Comparison of ENCODE assay signal across 8 cellular contexts in genomic region chr10:73253226-73253557, GRCh38. TPM values are rescaled to one million over a fixed set of nuclear protein-coding genes. Genes with fewer than 3 reads are reported as not detected.
A peak's percentile ranks its signal among the peaks of the same experiment; 100 is the strongest.
DNase-seq lines count a peak whose midpoint lies in the region; ATAC-seq and TF ChIP-seq lines count a peak whose summit lies in the region.

No MANE protein-coding gene starts in this region.

- H3K27ac Mint-ChIP-seq in CD8-positive, alpha-beta T cell = peak overlapping the region; percentile 96
- peak overlapping the region; percentile 98 for H3K27ac Mint-ChIP-seq in activated CD4-positive, alpha-beta memory T cell treated with anti-CD3 and anti-CD28 coated beads for 36 hours
- peak overlapping the region; percentile 98 for H3K27ac Mint-ChIP-seq in stimulated activated naive B cell treated with anti-CD40 and anti-IgM and Interleukin-4, amounts not matched to agents 10 μg/mL and 1 μg/mL and 100 μg/mL, for 72 hours

- no peaks in the 10 kb centered on the region for H3K27me3 ChIP-seq in CD8-positive, alpha-beta T cell (ENCODE audit: insufficient read depth, low read length)

- ATAC-seq in CD8-positive, alpha-beta T cell = peak; percentile 9
- peak; percentile 4 to 23 for ATAC-seq in stimulated activated naive B cell treated with anti-CD40 and anti-IgM and Interleukin-4, amounts not matched to agents 10 μg/mL and 1 μg/mL and 100 μg/mL, for 72 hours (replicated peaks)
- ATAC-seq in HG03159 (IDR thresholded peaks at IDR 0.05; ENCODE audit: unreplicated experiment) = no peak
- ATAC-seq in HG02571 (IDR thresholded peaks at IDR 0.05; ENCODE audit: unreplicated experiment) = no peak

- POLR2A ChIA-PET in CD8-positive, alpha-beta T cell (lab: Charles Lee) = interaction anchor here (0.8 to 1.3 kb wide), 6 partner anchors 12 to 1037 kb away, joined by 3 to 5 read pairs (median 3); partner anchors contain the start of genes ANAPC16, ASCC1 and P4HA1
- POLR2A ChIA-PET in HEK293 (lab: Yijun Ruan, JAX) = interaction anchor here (0.6 to 2.3 kb wide), 10 partner anchors 9 to 528 kb away, joined by 3 to 13 read pairs (median 4); partner anchors contain the start of gene CFAP70
- POLR2A ChIA-PET in activated CD4-positive, alpha-beta memory T cell treated with anti-CD3 and anti-CD28 coated beads for 36 hours (lab: Charles Lee) = interaction anchor here (0.5 to 1.6 kb wide), 6 partner anchors 15 to 1005 kb away, joined by 3 to 5 read pairs (median 4); partner anchors contain the start of gene CFAP70

- H3K4me3 ChIP-seq in CD8-positive, alpha-beta T cell (ENCODE audit: low read depth, low read length) = peak overlapping the region; percentile 96
- H3K4me3 ChIP-seq in HEK293 (ENCODE audit: low read depth, low read length) (peak overlapping the region; percentile 64), iPS-11a (ENCODE audit: low read depth, low read length) (peak overlapping the region; percentile 99)

- CTCF ChIA-PET in CD8-positive, alpha-beta T cell (lab: Charles Lee) = no interaction called here
- CTCF ChIA-PET in HEK293 (lab: Yijun Ruan, JAX) = interaction anchor here (0.6 to 4.5 kb wide), 3 partner anchors 11 to 160 kb away, joined by 3 to 21 read pairs (median 4); no protein-coding TSS in a partner anchor
- CTCF ChIA-PET in activated CD4-positive, alpha-beta memory T cell treated with anti-CD3 and anti-CD28 coated beads for 36 hours (lab: Charles Lee) = interaction anchor here (1.0 to 2.5 kb wide), 3 partner anchors 10 to 391 kb away, joined by 3 to 12 read pairs (median 6); no protein-coding TSS in a partner anchor

- peak overlapping the region; percentile 80 for H3K27ac ChIP-seq in CD8-positive, alpha-beta T cell (ENCODE audit: low read depth, low read length)
- peak overlapping the region; percentile 79 for H3K27ac ChIP-seq in HEK293 (ENCODE audit: extremely low read depth, low read depth, low read length)

- H3K9me3 ChIP-seq in CD8-positive, alpha-beta T cell (ENCODE audit: low read length) = no peaks in the 10 kb centered on the region
- no peaks in the 10 kb centered on the region for H3K9me3 ChIP-seq in HEK293 (ENCODE audit: control insufficient read depth, insufficient read depth, low read depth, low read length)

- intact Hi-C loops in CD8-positive, alpha-beta T cell (cut with DNase I, micrococcal nuclease) = loop anchor here (2.0 to 10.0 kb wide), 8 partner anchors 106 to 1982 kb away; partner anchors contain the start of genes CFAP70 (in 1 of the 2), COMTD1 (in 1 of the 2) and MCU (in 1 of the 2)
- intact Hi-C loops in activated CD4-positive, alpha-beta memory T cell treated with anti-CD3 and anti-CD28 coated beads for 36 hours (cut with micrococcal nuclease) = loop anchor here (2.0 kb wide), 1 partner anchor 106 kb away; the partner anchor contains the start of gene CFAP70

- H3K27me3 Mint-ChIP-seq in CD8-positive, alpha-beta T cell (ENCODE audit: low read depth) = no peaks in the 10 kb centered on the region
- H3K27me3 Mint-ChIP-seq in activated CD4-positive, alpha-beta memory T cell treated with anti-CD3 and anti-CD28 coated beads for 36 hours = no peaks in the 10 kb centered on the region
- H3K27me3 Mint-ChIP-seq in stimulated activated naive B cell treated with anti-CD40 and anti-IgM and Interleukin-4, amounts not matched to agents 10 μg/mL and 1 μg/mL and 100 μg/mL, for 72 hours = no peaks in the 10 kb centered on the region

- peak overlapping the region; percentile 99 for H3K4me3 Mint-ChIP-seq in CD8-positive, alpha-beta T cell
- peak overlapping the region; percentile 97 for H3K4me3 Mint-ChIP-seq in activated CD4-positive, alpha-beta memory T cell treated with anti-CD3 and anti-CD28 coated beads for 36 hours
- H3K4me3 Mint-ChIP-seq in stimulated activated naive B cell treated with anti-CD40 and anti-IgM and Interleukin-4, amounts not matched to agents 10 μg/mL and 1 μg/mL and 100 μg/mL, for 72 hours = peak overlapping the region; percentile 98 to 99

- H3K36me3 Mint-ChIP-seq in CD8-positive, alpha-beta T cell = peaks cover 38% of the 10 kb centered on the region
- peaks cover 34% of the 10 kb centered on the region for H3K36me3 Mint-ChIP-seq in activated CD4-positive, alpha-beta memory T cell treated with anti-CD3 and anti-CD28 coated beads for 36 hours
- H3K36me3 Mint-ChIP-seq in stimulated activated naive B cell treated with anti-CD40 and anti-IgM and Interleukin-4, amounts not matched to agents 10 μg/mL and 1 μg/mL and 100 μg/mL, for 72 hours = peaks cover 21 to 26% of the 10 kb centered on the region in 2 donors

- TF ChIP-seq CTCF in CD8-positive, alpha-beta T cell (IDR thresholded peaks at IDR 0.05) = no peak
- TF ChIP-seq CTCF in HEK293 (tag by site-specific recombination; IDR thresholded peaks at IDR 0.05) = peak; percentile 30; the same call in 1 of the 2 replicates

- H3K4me1 Mint-ChIP-seq in CD8-positive, alpha-beta T cell (ENCODE audit: low read depth) = peaks cover 41% of the 10 kb centered on the region
- peaks cover 32% of the 10 kb centered on the region for H3K4me1 Mint-ChIP-seq in activated CD4-positive, alpha-beta memory T cell treated with anti-CD3 and anti-CD28 coated beads for 36 hours (ENCODE audit: low read depth)
- H3K4me1 Mint-ChIP-seq in stimulated activated naive B cell treated with anti-CD40 and anti-IgM and Interleukin-4, amounts not matched to agents 10 μg/mL and 1 μg/mL and 100 μg/mL, for 72 hours = peaks cover 12 to 31% of the 10 kb centered on the region in 2 donors

- no peak for DNase-seq in CD8-positive, alpha-beta T cell
- DNase-seq in activated CD4-positive, alpha-beta memory T cell treated with anti-CD3 and anti-CD28 coated beads for 36 hours = no peak
- DNase-seq in stimulated activated naive B cell treated with anti-CD40 and anti-IgM and Interleukin-4, amounts not matched to agents 10 μg/mL and 1 μg/mL and 100 μg/mL, for 72 hours = no peak
- DNase-seq in T1000 (lab: John Stamatoyannopoulos, UW) = no peak

- H3K4me1 ChIP-seq in CD8-positive, alpha-beta T cell (ENCODE audit: insufficient read depth, low read length) = peaks cover 15% of the 10 kb centered on the region
- 0 out of 2 replicates have a peak, but pooled peaks cover 3% of the 10 kb centered on the region for H3K4me1 ChIP-seq in HEK293 (ENCODE audit: control insufficient read depth, insufficient read depth, low read length)

- H3K36me3 ChIP-seq in CD8-positive, alpha-beta T cell (ENCODE audit: insufficient read depth, low read length) = no peaks in the 10 kb centered on the region
- peaks cover 8 to 32% of the 10 kb centered on the region in 2 experiments; a peak in 2 of 3 replicates for H3K36me3 ChIP-seq in HEK293 (ENCODE audit: control insufficient read depth in 2 of 2, insufficient read depth in 1 of 2, low read length in 2 of 2)

- no peaks in the 10 kb centered on the region for H3K9me3 Mint-ChIP-seq in CD8-positive, alpha-beta T cell
- no peaks in the 10 kb centered on the region for H3K9me3 Mint-ChIP-seq in activated CD4-positive, alpha-beta memory T cell treated with anti-CD3 and anti-CD28 coated beads for 36 hours
- peaks cover 0 to under 1% of the 10 kb centered on the region in 2 donors for H3K9me3 Mint-ChIP-seq in stimulated activated naive B cell treated with anti-CD40 and anti-IgM and Interleukin-4, amounts not matched to agents 10 μg/mL and 1 μg/mL and 100 μg/mL, for 72 hours

TF ChIP-seq in HEK293, 187 proteins besides CTCF, POLR2A, EP300 and RAD21:
- TF ChIP-seq REPIN1 (tag by site-specific recombination; IDR thresholded peaks at IDR 0.05; ENCODE audit: low read depth) (no peak), ZNF239 (tag by site-specific recombination; IDR thresholded peaks at IDR 0.05) (no peak), ZSCAN5A (tag by site-specific recombination; IDR thresholded peaks at IDR 0.05) (no peak), BCL11B (tag by site-specific recombination; IDR thresholded peaks at IDR 0.05; ENCODE audit: low read depth) (no peak), ZNF391 (tag by site-specific recombination; IDR thresholded peaks at IDR 0.05; ENCODE audit: borderline replicate concordance, low read depth) (no peak), ZBTB7A (tag by site-specific recombination; IDR thresholded peaks at IDR 0.05; ENCODE audit: low read depth) (no peak), ZNF768 (tag by site-specific recombination; IDR thresholded peaks at IDR 0.05) (no peak), ZNF37A (tag by site-specific recombination; IDR thresholded peaks at IDR 0.05) (no peak)
TF ChIP-seq in HEK293: peak in this region for 0.

RNA-seq across cellular contexts. Expression of gene MRPS16, which starts 0.7 kb away (rescaled TPM):
- total RNA-seq in CD8-positive, alpha-beta T cell = 10 to 100 TPM; 23.6 to 28.7 TPM
- 100 to 1,000 TPM; 136 to 139 TPM for total RNA-seq in activated CD4-positive, alpha-beta memory T cell treated with anti-CD3 and anti-CD28 coated beads for 36 hours

RNA-seq across cellular contexts. Expression of gene DNAJC9, which starts 6.1 kb away (rescaled TPM):
- 10 to 100 TPM; 17.6 to 18.4 TPM for total RNA-seq in CD8-positive, alpha-beta T cell
- total RNA-seq in activated CD4-positive, alpha-beta memory T cell treated with anti-CD3 and anti-CD28 coated beads for 36 hours = 10 to 100 TPM; 45.8 to 49.3 TPM

Comparison
In these comparisons a context has a peak if more than half of its experiments do, and no peak if none do; other contexts are left out.
1. ATAC-seq: peak in CD8-positive, alpha-beta T cell (single experiment) and stimulated activated naive B cell treated with anti-CD40 and anti-IgM and Interleukin-4, amounts not matched to agents 10 μg/mL and 1 μg/mL and 100 μg/mL, for 72 hours (2 of 2); none in HG03159 (single experiment) and HG02571 (single experiment).
2. RNA of gene MRPS16, which starts 0.7 kb away (total RNA-seq): 136 to 139 TPM in activated CD4-positive, alpha-beta memory T cell treated with anti-CD3 and anti-CD28 coated beads for 36 hours; 23.6 to 28.7 TPM in CD8-positive, alpha-beta T cell; every median in the first group is over 4 times any median in the second.
3. Peak in every context shown above with its lines, with median percentiles within 50 percentile points of each other: H3K4me3 ChIP-seq, H3K27ac Mint-ChIP-seq and H3K4me3 Mint-ChIP-seq.